Comparison of ENCODE assay signal across 13 cellular contexts in the genomic region with DNA sequence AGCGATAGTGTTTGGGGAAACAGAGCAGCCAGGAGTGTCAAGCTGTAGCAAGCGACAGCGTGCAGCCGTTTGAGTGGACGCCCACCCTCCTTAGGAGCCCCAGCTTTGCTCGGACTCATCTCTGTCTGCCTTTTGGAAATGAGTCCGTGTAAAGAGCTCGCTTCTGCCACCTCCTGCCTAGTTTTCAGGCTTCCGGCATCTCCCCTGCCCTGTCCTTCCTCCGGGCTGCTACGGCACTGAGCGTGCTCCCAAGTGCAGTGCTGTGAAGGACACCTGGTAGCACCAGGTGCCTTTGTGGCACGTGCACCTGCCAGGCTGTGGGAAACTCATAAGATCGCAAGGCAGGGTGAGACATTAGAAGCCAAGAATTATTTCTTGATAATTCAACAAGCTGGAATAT.
DNase-seq lines count a peak whose midpoint lies in the region; ATAC-seq and TF ChIP-seq lines count a peak whose summit lies in the region.
"Had no signal": no experiment of that assay in that cellular context is flagged by ENCODE, and none has a peak within 500 bp of the region (broad histone marks: within the 10 kb centered on the region; RNA-seq: fewer than 3 reads in every experiment).

No MANE protein-coding gene starts in this region.

- no peaks in the 10 kb centered on the region for H3K4me1 ChIP-seq in Caco-2

- POLR2A ChIA-PET in Caco-2 (lab: Charles Lee): no interaction called here

- TF ChIP-seq CTCF in VCaP (conservative IDR thresholded peaks at IDR 0.05) (peak; percentile 68), Caco-2 (IDR thresholded peaks at IDR 0.05; ENCODE audit: insufficient read depth in 1 of 2, low read depth in 1 of 2, low read length in 1 of 2, severe bottlenecking in 1 of 2, unreplicated experiment in 1 of 2) (no peak)

- no peaks in the 10 kb centered on the region for H3K9me3 ChIP-seq in Caco-2

- peak overlapping the region; percentile 23 for H3K27ac Mint-ChIP-seq in T-helper 1 cell treated with Interleukin-12 subunit alpha and Interleukin-12 subunit beta and Interleukin-4 antibody, amounts not matched to agents 30 μg/mL and 1 μg/mL, for 36 hours
- H3K27ac Mint-ChIP-seq in stimulated activated effector memory CD8-positive, alpha-beta T cell treated with anti-CD3 and anti-CD28 coated beads, Interleukin-12 subunit alpha, Interleukin-12 subunit beta, amount 100 ng/mL, for 72 hours: peak overlapping the region; percentile 23
- no peak overlapping the region for H3K27ac Mint-ChIP-seq in Caco-2 (ENCODE audit: unreplicated experiment)
- H3K27ac Mint-ChIP-seq: activated naive CD8-positive, alpha-beta T cell treated with anti-CD3 and anti-CD28 coated beads, Interleukin-2, amount 50 U/mL, for 24 hours; B cell had no signal

- no peak overlapping the region for H3K4me3 ChIP-seq in Caco-2 (ENCODE audit: low read depth, low read length)

- no TSS peak for BruUV-seq in Caco-2 (replicated peaks; lab: Mats Ljungman, UMichigan)

- no peaks in the 10 kb centered on the region for H3K27me3 ChIP-seq in Caco-2 (replicated peaks; ENCODE audit: control insufficient read depth, insufficient read depth, low read length)

- H3K27me3 Mint-ChIP-seq in T-helper 1 cell treated with Interleukin-12 subunit alpha and Interleukin-12 subunit beta and Interleukin-4 antibody, amounts not matched to agents 30 μg/mL and 1 μg/mL, for 36 hours (ENCODE audit: low read depth): no peaks in the 10 kb centered on the region
- no peaks in the 10 kb centered on the region for H3K27me3 Mint-ChIP-seq in Caco-2 (ENCODE audit: insufficient read depth, unreplicated experiment)
- H3K27me3 Mint-ChIP-seq: activated naive CD8-positive, alpha-beta T cell treated with anti-CD3 and anti-CD28 coated beads, Interleukin-2, amount 50 U/mL, for 24 hours; B cell had no signal

- peaks cover 1% of the 10 kb centered on the region for H3K4me1 Mint-ChIP-seq in T-helper 1 cell treated with Interleukin-12 subunit alpha and Interleukin-12 subunit beta and Interleukin-4 antibody, amounts not matched to agents 30 μg/mL and 1 μg/mL, for 36 hours (ENCODE audit: low read depth)
- H3K4me1 Mint-ChIP-seq in stimulated activated effector memory CD8-positive, alpha-beta T cell treated with anti-CD3 and anti-CD28 coated beads, Interleukin-12 subunit alpha, Interleukin-12 subunit beta, amount 100 ng/mL, for 72 hours: peaks cover 22% of the 10 kb centered on the region
- no peaks in the 10 kb centered on the region for H3K4me1 Mint-ChIP-seq in Caco-2 (ENCODE audit: low read depth, unreplicated experiment)

- no peak for DNase-seq in T-helper 1 cell
- no peak for DNase-seq in left cardiac atrium
- no peak for DNase-seq in stimulated activated effector memory CD8-positive, alpha-beta T cell treated with anti-CD3 and anti-CD28 coated beads, Interleukin-12 subunit alpha, Interleukin-12 subunit beta, amount 100 ng/mL, for 72 hours (ENCODE audit: low spot score in 2 of 2)
- no peak for DNase-seq in NCI-H446 (lab: John Stamatoyannopoulos, UW)
- no peak for DNase-seq in Caco-2
- DNase-seq: activated CD8-positive, alpha-beta memory T cell treated with anti-CD3 and anti-CD28 coated beads for 24 hours; activated naive CD8-positive, alpha-beta T cell treated with anti-CD3 and anti-CD28 coated beads, Interleukin-2, amount 50 U/mL, for 24 hours; NCI-H2171 treated with DMSO at 0.1 percent for 48 hours had no signal

- intact Hi-C loops in left cardiac atrium (cut with DNase I): loop anchor here in 1 of 2 donors (5.0 kb wide), 1 partner anchor 117 kb away; a partner anchor contains a TSS
- intact Hi-C loops in Caco-2 (cut with micrococcal nuclease; ENCODE audit: unreplicated experiment): no loop called here

- peaks cover 26% of the 10 kb centered on the region for H3K36me3 Mint-ChIP-seq in T-helper 1 cell treated with Interleukin-12 subunit alpha and Interleukin-12 subunit beta and Interleukin-4 antibody, amounts not matched to agents 30 μg/mL and 1 μg/mL, for 36 hours (ENCODE audit: low read depth)
- H3K36me3 Mint-ChIP-seq in stimulated activated effector memory CD8-positive, alpha-beta T cell treated with anti-CD3 and anti-CD28 coated beads, Interleukin-12 subunit alpha, Interleukin-12 subunit beta, amount 100 ng/mL, for 72 hours: peaks cover 37% of the 10 kb centered on the region
- no peaks in the 10 kb centered on the region for H3K36me3 Mint-ChIP-seq in Caco-2 (ENCODE audit: insufficient read depth, unreplicated experiment)

- peak; percentile 44 to 50 for ATAC-seq in left cardiac atrium
- ATAC-seq in stimulated activated effector memory CD8-positive, alpha-beta T cell treated with anti-CD3 and anti-CD28 coated beads, Interleukin-12 subunit alpha, Interleukin-12 subunit beta, amount 100 ng/mL, for 72 hours: no peak
- ATAC-seq in HG03175 (IDR thresholded peaks at IDR 0.05; ENCODE audit: unreplicated experiment): no peak
- ATAC-seq: activated naive CD8-positive, alpha-beta T cell treated with anti-CD3 and anti-CD28 coated beads, Interleukin-2, amount 50 U/mL, for 24 hours had no signal

- H3K36me3 ChIP-seq in Caco-2 (ENCODE audit: control insufficient read depth, insufficient read depth, low read length): no peaks in the 10 kb centered on the region

- no peak overlapping the region for H3K4me3 Mint-ChIP-seq in T-helper 1 cell treated with Interleukin-12 subunit alpha and Interleukin-12 subunit beta and Interleukin-4 antibody, amounts not matched to agents 30 μg/mL and 1 μg/mL, for 36 hours
- no peak overlapping the region for H3K4me3 Mint-ChIP-seq in stimulated activated effector memory CD8-positive, alpha-beta T cell treated with anti-CD3 and anti-CD28 coated beads, Interleukin-12 subunit alpha, Interleukin-12 subunit beta, amount 100 ng/mL, for 72 hours
- no peak overlapping the region for H3K4me3 Mint-ChIP-seq in Caco-2 (ENCODE audit: unreplicated experiment)
- H3K4me3 Mint-ChIP-seq: activated naive CD8-positive, alpha-beta T cell treated with anti-CD3 and anti-CD28 coated beads, Interleukin-2, amount 50 U/mL, for 24 hours; B cell had no signal

- no peak overlapping the region for H3K27ac ChIP-seq in VCaP
- H3K27ac ChIP-seq: HL-60 had no signal

- CTCF ChIA-PET in Caco-2 (lab: Charles Lee): interaction anchor here (1.4 kb wide), 1 partner anchor 137 kb away, joined by 4 read pairs; no protein-coding TSS in a partner anchor

- H3K9me3 Mint-ChIP-seq in T-helper 1 cell treated with Interleukin-12 subunit alpha and Interleukin-12 subunit beta and Interleukin-4 antibody, amounts not matched to agents 30 μg/mL and 1 μg/mL, for 36 hours: peaks cover 4% of the 10 kb centered on the region
- no peaks in the 10 kb centered on the region for H3K9me3 Mint-ChIP-seq in stimulated activated effector memory CD8-positive, alpha-beta T cell treated with anti-CD3 and anti-CD28 coated beads, Interleukin-12 subunit alpha, Interleukin-12 subunit beta, amount 100 ng/mL, for 72 hours
- peaks cover 14% of the 10 kb centered on the region for H3K9me3 Mint-ChIP-seq in Caco-2 (ENCODE audit: unreplicated experiment)
- H3K9me3 Mint-ChIP-seq: activated naive CD8-positive, alpha-beta T cell treated with anti-CD3 and anti-CD28 coated beads, Interleukin-2, amount 50 U/mL, for 24 hours had no signal

Comparison
In these comparisons a context has a peak if more than half of its experiments do, and no peak if none do; other contexts are left out.
1. ATAC-seq: peak in left cardiac atrium (2 of 2); none in stimulated activated effector memory CD8-positive, alpha-beta T cell treated with anti-CD3 and anti-CD28 coated beads, Interleukin-12 subunit alpha, Interleukin-12 subunit beta, amount 100 ng/mL, for 72 hours (single experiment) and HG03175 (single experiment).